Comparison of ENCODE assay signal across 8 cellular contexts in the genomic region with DNA sequence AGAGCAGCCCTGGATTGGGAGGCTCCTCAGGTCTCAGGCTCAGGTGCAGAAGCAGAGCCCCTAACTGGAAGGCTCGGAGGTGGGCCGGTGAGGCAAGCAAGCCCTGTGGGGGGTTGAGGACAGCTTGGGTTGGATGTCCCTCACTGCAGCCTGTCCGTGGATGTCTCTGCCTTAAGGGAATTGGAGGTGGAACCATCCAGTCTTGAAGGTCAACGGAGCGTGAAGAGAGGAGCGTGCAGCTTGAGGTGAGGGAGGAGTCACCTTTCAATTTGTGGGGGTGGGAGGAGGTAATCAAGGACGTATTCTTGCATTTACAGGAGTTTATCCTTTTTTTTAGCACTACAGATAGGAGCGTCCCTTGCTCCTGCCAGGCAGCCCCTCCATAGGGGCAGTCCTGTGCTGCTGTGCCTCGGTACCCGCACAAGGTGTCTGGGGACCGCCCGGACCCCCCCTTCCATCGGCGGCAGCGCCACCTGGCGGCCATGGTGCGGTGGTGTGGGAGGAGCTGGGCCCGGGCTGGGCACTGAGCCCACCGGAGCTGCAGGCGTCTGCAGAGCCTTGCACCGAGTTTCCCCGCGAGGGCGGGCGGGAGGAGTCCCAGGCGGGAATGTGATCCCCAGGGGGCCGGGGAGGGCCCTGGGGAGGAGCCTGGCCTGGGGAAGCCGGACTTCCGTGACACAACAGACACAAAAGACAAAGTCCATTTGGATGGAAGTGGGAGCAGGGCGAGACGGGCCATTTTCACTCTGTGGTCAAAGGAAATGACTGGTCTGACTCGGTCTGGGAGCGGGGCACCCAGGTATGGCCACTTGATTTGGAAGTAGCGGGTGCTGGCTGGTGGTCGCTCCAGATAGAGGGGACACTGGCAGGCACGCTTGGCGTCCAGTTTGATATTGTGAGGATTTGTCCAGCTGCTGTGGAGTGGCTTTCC. TPM values are rescaled to one million over a fixed set of nuclear protein-coding genes. Genes with fewer than 3 reads are reported as not detected.
DNase-seq lines count a peak whose midpoint lies in the region; ATAC-seq and TF ChIP-seq lines count a peak whose summit lies in the region.

No MANE protein-coding gene starts in this region.

- POLR2A ChIA-PET in A673 (lab: Charles Lee; ENCODE audit: low non-redundant PET), result interaction anchor here (0.7 kb wide), 1 partner anchor 115 kb away, joined by 3 read pairs; no protein-coding TSS in a partner anchor

- H3K36me3 ChIP-seq in A673 (ENCODE audit: insufficient read depth, low read length, poor library complexity, severe bottlenecking) (no peaks in the 10 kb centered on the region), MG63 (no peaks in the 10 kb centered on the region), ascending aorta (no peaks in the 10 kb centered on the region), aorta (ENCODE audit: control insufficient read depth in 1 of 2, insufficient read depth in 2 of 2, low read length in 1 of 2) (no peaks in the 10 kb centered on the region)

- H3K4me1 ChIP-seq in A673 (ENCODE audit: insufficient read depth, low read length, poor library complexity, severe bottlenecking) (peaks cover 33% of the 10 kb centered on the region), ascending aorta (peaks cover 30 to 48% of the 10 kb centered on the region in 2 donors), aorta (ENCODE audit: control insufficient read depth in 1 of 2, insufficient read depth in 2 of 2, low read length in 2 of 2) (no peaks in the 10 kb centered on the region)

- no TSS peak for BruUV-seq in A673 (replicated peaks; lab: Mats Ljungman, UMichigan)

- H3K9me3 ChIP-seq in A673 (ENCODE audit: low read depth, low read length, poor library complexity, severe bottlenecking) (no peaks in the 10 kb centered on the region), MG63 (no peaks in the 10 kb centered on the region), ascending aorta (no peaks in the 10 kb centered on the region), aorta (ENCODE audit: control insufficient read depth, low read length) (no peaks in the 10 kb centered on the region)

- intact Hi-C loops in A673 (cut with micrococcal nuclease; ENCODE audit: unreplicated experiment), result loop anchor here (2.0 kb wide), 1 partner anchor 59 kb away; no protein-coding TSS in a partner anchor
- intact Hi-C loops in ascending aorta (cut with DNase I), result loop anchor here (10.0 kb wide), 1 partner anchor 283 kb away; a partner anchor contains a TSS
- intact Hi-C loops in aorta (cut with DNase I), result no loop called here

- DNase-seq in A673 (ENCODE audit: low spot score), result peak; percentile 92
- peak; percentile 94 for DNase-seq in MG63
- DNase-seq in T-helper 2 cell, result peak; percentile 65 to 73 (median 70)
- peak in 1 of 2 donors; percentile 78 for DNase-seq in ascending aorta (ENCODE audit: low spot score in 2 of 2)
- DNase-seq in hepatic stellate cell (ENCODE audit: low spot score), result peak; percentile 96
- DNase-seq in retina, result peak; percentile 88
- peak; percentile 86 to 91 for DNase-seq in aorta

- ATAC-seq in GM18498 (IDR thresholded peaks at IDR 0.05; ENCODE audit: unreplicated experiment), result peak; percentile 55
- ATAC-seq in aorta (ENCODE audit: low FRiP score), result peak; percentile 90

- peak overlapping the region; percentile 15 for H3K27ac ChIP-seq in A673 (ENCODE audit: low read depth, low read length, poor library complexity, severe bottlenecking)
- H3K27ac ChIP-seq in ascending aorta, result no peak overlapping the region
- no peak overlapping the region for H3K27ac ChIP-seq in aorta (ENCODE audit: low read depth in 1 of 2, low read length in 2 of 2)

- H3K4me3 ChIP-seq in A673 (ENCODE audit: low read depth, low read length, poor library complexity, severe bottlenecking) (peak overlapping the region; percentile 51), MG63 (peak overlapping the region; percentile 38), ascending aorta (peak overlapping the region; percentile 41 to 69), aorta (ENCODE audit: low read length in 2 of 2) (no peak overlapping the region)

- WGBS in aorta, 2 donors, result 11 to 16% methylated on average over 32 to 37 of the region's 37 CpGs

- peak; percentile 99 for TF ChIP-seq CTCF in A673 (conservative IDR thresholded peaks at IDR 0.05; ENCODE audit: low read depth, low read length)
- TF ChIP-seq CTCF in ascending aorta (IDR thresholded peaks at IDR 0.05), result peak; percentile 85 to 93 (median 85)

- H3K27me3 ChIP-seq in A673 (replicated peaks; ENCODE audit: insufficient read depth, low read depth, low read length, poor library complexity), result peaks cover 14% of the 10 kb centered on the region
- H3K27me3 ChIP-seq in MG63, result peaks cover 10% of the 10 kb centered on the region
- H3K27me3 ChIP-seq in ascending aorta, result peaks cover 25% of the 10 kb centered on the region
- no peaks in the 10 kb centered on the region for H3K27me3 ChIP-seq in aorta (ENCODE audit: control insufficient read depth in 1 of 2, insufficient read depth in 2 of 2, low read length in 1 of 2)

- CTCF ChIA-PET in A673 (lab: Charles Lee), result interaction anchor here (0.5 to 2.0 kb wide), 26 partner anchors 8 to 256 kb away, joined by 3 to 18 read pairs (median 6); a partner anchor contains a TSS

RNA-seq across cellular contexts. Expression of a gene that starts 0.9 kb away (rescaled TPM):
- total RNA-seq in A673 (2021) (1.9 and 3.0 TPM in 2 replicates), ascending aorta (not detected), aorta (under 1 TPM in 1 of 2 donors, not detected in 1; 0.24 TPM)
- 3.1 and 6.5 TPM in 2 replicates for total RNA-seq in MG63 (2014; rRNA removed; shearing (Covaris generic); ENCODE audit: low replicate concordance)
- polyA plus RNA-seq in aorta, result 1 to 10 TPM in 1 of 2 donors, under 1 TPM in 1; 0.50 to 1.2 TPM

RNA-seq across cellular contexts. Expression of a gene that starts 10.6 kb away (rescaled TPM):
- total RNA-seq in A673 (2021) (0.41 and 1.0 TPM in 2 replicates), ascending aorta (not detected), aorta (not detected)
- 0.10 TPM in 1 of 2 replicates, not detected in the other for total RNA-seq in MG63 (2014; rRNA removed; shearing (Covaris generic); ENCODE audit: low replicate concordance)
- polyA plus RNA-seq in aorta, result not detected

RNA-seq across cellular contexts. Expression of a gene that starts 19.7 kb away (rescaled TPM):
- total RNA-seq in A673 (2021), result 80.5 and 82.8 TPM in 2 replicates
- 32.5 and 43.8 TPM in 2 replicates for total RNA-seq in MG63 (2014; rRNA removed; shearing (Covaris generic); ENCODE audit: low replicate concordance)
- 13.8 TPM for total RNA-seq in ascending aorta
- total RNA-seq in aorta, result 10 to 100 TPM; 19.3 to 29.8 TPM
- polyA plus RNA-seq in aorta, result 10 to 100 TPM in 1 of 2 donors, 1 to 10 TPM in 1; 5.5 to 11.5 TPM

RNA-seq across cellular contexts. Expression of a gene that starts 24.5 kb away (rescaled TPM):
- 121 and 124 TPM in 2 replicates for total RNA-seq in A673 (2021)
- 24.3 and 37.3 TPM in 2 replicates for total RNA-seq in MG63 (2014; rRNA removed; shearing (Covaris generic); ENCODE audit: low replicate concordance)
- total RNA-seq in ascending aorta, result not detected
- 1 to 10 TPM; 1.1 to 4.3 TPM for total RNA-seq in aorta
- 1 to 10 TPM in 1 of 2 donors, under 1 TPM in 1; 0.10 to 1.8 TPM for polyA plus RNA-seq in aorta

RNA-seq across cellular contexts. Expression of a gene that starts 52.6 kb away (rescaled TPM):
- total RNA-seq in A673 (2021), result not detected in 2 replicates
- total RNA-seq in MG63 (2014; rRNA removed; shearing (Covaris generic); ENCODE audit: low replicate concordance), result 5.0 and 7.1 TPM in 2 replicates
- not detected for total RNA-seq in ascending aorta
- 1 to 10 TPM in 1 of 2 donors, under 1 TPM in 1; 0.49 to 5.4 TPM for total RNA-seq in aorta
- 10 to 100 TPM in 1 of 2 donors, not detected in 1; 13.8 TPM for polyA plus RNA-seq in aorta

Comparison
In these comparisons a context has a peak if more than half of its experiments do, and no peak if none do; other contexts are left out.
1. H3K4me3 ChIP-seq: peak in A673 (single experiment), MG63 (single experiment) and ascending aorta (2 of 2); none in aorta (0 of 2).
2. intact Hi-C loops: an anchor here in A673 (2.0 kb wide) and ascending aorta (10.0 kb wide); none called in aorta.